Comparison of ENCODE assay signal across 32 cellular contexts in the genomic region with DNA sequence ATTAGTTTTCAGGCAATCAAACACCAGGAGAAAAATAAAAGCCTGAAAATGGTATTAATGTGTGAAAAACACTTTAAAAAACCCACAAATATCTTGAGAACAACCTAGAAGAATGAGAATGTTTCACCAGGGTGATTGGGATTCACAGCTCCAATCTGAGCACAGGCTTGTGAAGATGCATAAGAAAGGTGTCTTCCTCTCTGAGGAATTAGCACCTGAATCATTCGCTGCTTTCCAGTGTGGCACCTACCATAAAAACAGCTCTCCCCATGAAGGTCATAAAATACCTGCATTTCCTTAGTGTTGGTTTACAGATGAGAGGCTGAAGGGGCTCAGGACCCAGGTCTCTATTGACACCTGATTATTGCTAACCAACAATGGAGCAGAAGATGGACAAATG.
"Had no signal": no experiment of that assay in that cellular context is flagged by ENCODE, and none has a peak within 500 bp of the region (broad histone marks: within the 10 kb centered on the region; RNA-seq: fewer than 3 reads in every experiment).

No MANE protein-coding gene starts in this region.

- H3K4me2 ChIP-seq: PC-9 had no signal

- H3K27ac ChIP-seq: brain microvascular endothelial cell, PC-9, RWPE1, VCaP had no signal

- H3K36me3 ChIP-seq: brain microvascular endothelial cell had no signal

- H2AFZ ChIP-seq: PC-9 had no signal

- H3K27me3 Mint-ChIP-seq: activated CD8-positive, alpha-beta T cell treated with anti-CD3 and anti-CD28 coated beads for 36 hours; activated naive CD8-positive, alpha-beta T cell treated with anti-CD3 and anti-CD28 coated beads for 36 hours; activated T-helper 17 cell treated with anti-CD3 and anti-CD28 coated beads, Interleukin-2, amount 50 U/mL, for 72 hours had no signal

- H3K4me3 Mint-ChIP-seq: activated CD8-positive, alpha-beta T cell treated with anti-CD3 and anti-CD28 coated beads for 36 hours; activated naive CD8-positive, alpha-beta T cell treated with anti-CD3 and anti-CD28 coated beads for 36 hours; activated T-cell treated with anti-CD3 and anti-CD28 coated beads, Interleukin-2, amount 50 U/mL, for 72 hours; activated T-helper 17 cell treated with anti-CD3 and anti-CD28 coated beads, Interleukin-2, amount 50 U/mL, for 72 hours had no signal

- H3K36me3 Mint-ChIP-seq: activated naive CD8-positive, alpha-beta T cell treated with anti-CD3 and anti-CD28 coated beads for 36 hours had no signal

- H3K4me3 ChIP-seq: PC-9 had no signal

- H3K27ac Mint-ChIP-seq: activated CD8-positive, alpha-beta T cell treated with anti-CD3 and anti-CD28 coated beads for 36 hours; activated naive CD8-positive, alpha-beta T cell treated with anti-CD3 and anti-CD28 coated beads for 36 hours; activated T-cell treated with anti-CD3 and anti-CD28 coated beads, Interleukin-2, amount 50 U/mL, for 72 hours; activated T-helper 17 cell treated with anti-CD3 and anti-CD28 coated beads, Interleukin-2, amount 50 U/mL, for 72 hours had no signal

- DNase-seq: activated CD4-positive, alpha-beta T cell treated with anti-CD3 and anti-CD28 coated beads for 1 hour; activated CD4-positive, alpha-beta T cell treated with anti-CD3 and anti-CD28 coated beads for 48 hours; activated CD4-positive, CD25-positive, alpha-beta regulatory T cell; activated CD8-positive, alpha-beta T cell treated with anti-CD3 and anti-CD28 coated beads for 36 hours; activated effector memory CD4-positive, alpha-beta T cell treated with anti-CD3 and anti-CD28 coated beads, Interleukin-2, amount 50 U/mL, for 16 hours; activated naive CD4-positive, alpha-beta T cell; activated naive CD4-positive, alpha-beta T cell treated with anti-CD3 and anti-CD28 coated beads, Interleukin-2, amount 50 U/mL, for 16 hours; activated naive CD8-positive, alpha-beta T cell treated with anti-CD3 and anti-CD28 coated beads for 36 hours; activated T-cell treated with anti-CD3 and anti-CD28 coated beads, Interleukin-2, amount 50 U/mL, for 1 hour; activated T-cell treated with anti-CD3 and anti-CD28 coated beads, Interleukin-2, amount 50 U/mL, for 72 hours; amniotic stem cell; aorta; brain microvascular endothelial cell; central memory CD4-positive, alpha-beta T cell; NCI-H1092; NCI-H1436 treated with DMSO at 0.1 percent for 48 hours; NCI-H1694 treated with DMSO at 0.1 percent for 48 hours; NCI-H2029; NCI-H345; NCI-H524 treated with DMSO at 0.1 percent for 48 hours; NK-92 treated with Interleukin-12 subunit alpha and Interleukin-12 subunit beta, amount 100 ng/mL, for 24 hours; PC-9; SIG-M5; T-helper 1 cell; T-helper 2 cell; T-helper 9 cell had no signal

- FAIRE-seq: RCC 7860 had no signal

- H3K9me3 Mint-ChIP-seq: activated CD8-positive, alpha-beta T cell treated with anti-CD3 and anti-CD28 coated beads for 36 hours; activated naive CD8-positive, alpha-beta T cell treated with anti-CD3 and anti-CD28 coated beads for 36 hours; activated T-cell treated with anti-CD3 and anti-CD28 coated beads, Interleukin-2, amount 50 U/mL, for 72 hours; activated T-helper 17 cell treated with anti-CD3 and anti-CD28 coated beads, Interleukin-2, amount 50 U/mL, for 72 hours had no signal

- H3K4me1 Mint-ChIP-seq: activated naive CD8-positive, alpha-beta T cell treated with anti-CD3 and anti-CD28 coated beads for 36 hours; activated T-helper 17 cell treated with anti-CD3 and anti-CD28 coated beads, Interleukin-2, amount 50 U/mL, for 72 hours had no signal

- H3K27me3 ChIP-seq: brain microvascular endothelial cell had no signal

- ATAC-seq: activated CD8-positive, alpha-beta T cell treated with anti-CD3 and anti-CD28 coated beads for 36 hours; activated T-cell treated with anti-CD3 and anti-CD28 coated beads, Interleukin-2, amount 50 U/mL, for 72 hours; activated T-helper 17 cell treated with anti-CD3 and anti-CD28 coated beads, Interleukin-2, amount 50 U/mL, for 72 hours; Right ventricle myocardium inferior; SK-N-SH treated with all-trans-retinoic acid at 6 μM for 48 hours had no signal
